ENCODE assay signal across 14 cellular contexts in the genomic region with DNA sequence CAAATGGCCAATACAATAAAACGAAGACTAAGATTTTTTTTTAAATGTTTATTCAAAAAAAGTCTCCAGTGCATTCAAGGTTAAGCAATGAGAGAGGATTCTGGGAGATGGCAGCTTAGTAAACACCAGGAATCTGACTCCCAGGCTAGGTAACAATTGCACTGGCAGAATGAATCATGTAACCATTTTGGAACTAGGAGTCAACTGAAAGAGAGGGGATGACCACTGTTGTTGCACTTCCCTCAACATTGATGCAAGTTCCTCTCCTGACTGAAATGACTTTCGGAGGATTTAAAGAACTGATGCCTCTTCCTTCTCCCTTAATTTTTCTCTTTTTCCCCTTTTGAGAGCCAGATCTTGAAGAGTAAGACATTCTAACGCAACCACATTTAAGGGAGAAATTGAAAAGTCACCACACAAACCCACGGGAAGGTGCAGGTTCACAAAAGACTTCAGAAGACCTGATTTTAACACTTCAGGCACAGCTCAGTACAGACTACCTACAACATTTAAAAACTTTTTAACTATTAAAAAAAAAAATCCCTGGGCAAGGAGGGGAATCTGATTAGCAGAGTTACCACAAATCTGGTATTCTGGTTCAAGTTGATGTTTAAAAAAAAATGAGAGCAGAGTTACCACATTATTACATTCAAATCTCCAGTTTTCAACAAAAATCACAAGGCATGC. TPM values are rescaled to one million over a fixed set of nuclear protein-coding genes. Genes with fewer than 3 reads are reported as not detected.
DNase-seq lines count a peak whose midpoint lies in the region; ATAC-seq, FAIRE-seq and TF ChIP-seq lines count a peak whose summit lies in the region.
"Had no signal": no experiment of that assay in that cellular context is flagged by ENCODE, and none has a peak within 500 bp of the region (broad histone marks: within the 10 kb centered on the region; RNA-seq: fewer than 3 reads in every experiment).

No MANE protein-coding gene starts in this region.

- no peaks in the 10 kb centered on the region for H3K27me3 ChIP-seq in HepG2 (ENCODE audit: control insufficient read depth in 1 of 2, insufficient read depth in 2 of 2, low read length in 2 of 2)
- H3K27me3 ChIP-seq: BLaER1 had no signal

- ATAC-seq in activated B cell treated with CpG ODN at 0.5 μM for 24 hours (ENCODE audit: low read depth) (no peak), HepG2 (no peak), GM19328 (IDR thresholded peaks at IDR 0.05; ENCODE audit: unreplicated experiment) (no peak)

- peaks cover 1 to 25% of the 10 kb centered on the region in 2 experiments; a peak in 3 of 5 replicates for H3K36me3 ChIP-seq in HepG2 (replicated peaks in 1 of 2; ENCODE audit: control insufficient read depth in 1 of 2, insufficient read depth in 2 of 2, low read length in 2 of 2)

- H4K20me1 ChIP-seq in HepG2 (ENCODE audit: insufficient read depth, low read length), result 0 out of 2 replicates have a peak, but pooled peaks cover 5% of the 10 kb centered on the region

- TF ChIP-seq EP300 in HepG2 (IDR thresholded peaks at IDR 0.05; ENCODE audit: low read depth in 2 of 2, low read length in 2 of 2) (no peak), HepG2 (CRISPR knock-in tag; IDR thresholded peaks at IDR 0.05; ENCODE audit: borderline replicate concordance) (no peak)

- H3K4me2 ChIP-seq in HepG2 (ENCODE audit: low read depth, low read length), result no peak overlapping the region
- H3K4me2 ChIP-seq: BLaER1 had no signal

- in situ Hi-C loops in HepG2 (cut with HindIII; ENCODE audit: extremely low pct_ligation_motif_present, low pct_unique_long_range_greater_than_20kb), result no loop called here

- no peaks in the 10 kb centered on the region for H3K9me3 Mint-ChIP-seq in activated B cell treated with CpG ODN at 0.5 μM for 24 hours

- peak overlapping the region; percentile 83 for H3K27ac Mint-ChIP-seq in activated B cell treated with CpG ODN at 0.5 μM for 24 hours

- CTCF ChIA-PET in activated B cell treated with CpG ODN at 0.5 μM for 24 hours (lab: Charles Lee), result interaction anchor here (0.6 kb wide), 1 partner anchor 33 kb away, joined by 3 read pairs; no protein-coding TSS in a partner anchor
- CTCF ChIA-PET in HepG2 (lab: Yijun Ruan, JAX; ENCODE audit: low intra/inter-chr PET ratio, low total read pairs), result no interaction called here

- H3K4me1 Mint-ChIP-seq in activated B cell treated with CpG ODN at 0.5 μM for 24 hours, result peaks cover 49% of the 10 kb centered on the region

- DNase-seq in AG10803 (ENCODE audit: low read depth) (peak; percentile 17), HT1080 (ENCODE audit: low read depth) (peak; percentile 8), activated B cell treated with CpG ODN at 0.5 μM for 24 hours (no peak), HepG2 (ENCODE audit: low spot score) (peak; percentile 7), HPDE6-E6E7 (ENCODE audit: extremely low spot score) (no peak)
- DNase-seq in effector CD8-positive, alpha-beta T cell (lab: John Stamatoyannopoulos, UW), result no peak
- no peak for DNase-seq in activated T-cell treated with anti-CD3 and anti-CD28 coated beads, Interleukin-2, amount 50 U/mL, for 1 hour
- DNase-seq: activated effector memory CD4-positive, alpha-beta T cell treated with anti-CD3 and anti-CD28 coated beads, Interleukin-2, amount 50 U/mL, for 16 hours; NCI-H2029; stimulated activated CD4-positive, alpha-beta T cell treated with anti-CD3 and anti-CD28 coated beads, Interleukin-15, amount 100 ng/mL, for 24 hours; stimulated activated naive CD4-positive, alpha-beta T cell treated with Interleukin-2 at 50 U/mL for 16 hours had no signal

- no peak for TF ChIP-seq RAD21 in HepG2 (CRISPR knock-in tag; IDR thresholded peaks at IDR 0.05)

- no peak for FAIRE-seq in HepG2 (lab: Jason Lieb, UNC)
- FAIRE-seq: RCC 7860 had no signal

- H3K79me2 ChIP-seq in HepG2 (ENCODE audit: insufficient read depth, low read length), result peaks cover 51% of the 10 kb centered on the region

- H3K27ac ChIP-seq in HepG2 (ENCODE audit: extremely low read length, insufficient read depth, low read length), result no peak overlapping the region
- H3K27ac ChIP-seq: BLaER1 had no signal

- H3K4me3 Mint-ChIP-seq in activated B cell treated with CpG ODN at 0.5 μM for 24 hours, result peak overlapping the region; percentile 48

- TF ChIP-seq CTCF in AG10803 (conservative IDR thresholded peaks at IDR 0.05; ENCODE audit: low read length) (no peak), activated B cell treated with CpG ODN at 0.5 μM for 24 hours (IDR thresholded peaks at IDR 0.05) (no peak), HepG2 (CRISPR knock-in tag; IDR thresholded peaks at IDR 0.05) (no peak)

- no peak overlapping the region for H3K4me3 ChIP-seq in AG10803 (ENCODE audit: low read length)
- H3K4me3 ChIP-seq in HepG2 (replicated peaks in 1 of 3; ENCODE audit: insufficient read depth in 1 of 3, low read depth in 2 of 3, low read length in 3 of 3), result no peak overlapping the region
- H3K4me3 ChIP-seq: BLaER1 had no signal

- POLR2A ChIA-PET in activated B cell treated with CpG ODN at 0.5 μM for 24 hours (lab: Charles Lee) (interaction anchor here (0.9 kb wide), 1 partner anchor 64 kb away, joined by 3 read pairs; no protein-coding TSS in a partner anchor), HepG2 (lab: Yijun Ruan, JAX) (no interaction called here)

- intact Hi-C loops in activated B cell treated with CpG ODN at 0.5 μM for 24 hours (cut with micrococcal nuclease) (loop anchor here (5.0 kb wide), 1 partner anchor 92 kb away; no protein-coding TSS in a partner anchor), HepG2 (cut with micrococcal nuclease; ENCODE audit: unreplicated experiment) (no loop called here)

- peaks cover 24% of the 10 kb centered on the region for H3K4me1 ChIP-seq in HepG2 (ENCODE audit: insufficient read depth, low read length)
- H3K4me1 ChIP-seq: BLaER1 had no signal

- WGBS in HepG2 (ENCODE audit: low lambda C conversion rate), result 97% methylated on average over 4 of the region's 4 CpGs

- H3K9ac ChIP-seq in HepG2 (ENCODE audit: insufficient read depth, low read depth, low read length), result no peak overlapping the region
- H3K9ac ChIP-seq: BLaER1 had no signal

- H3K36me3 Mint-ChIP-seq in activated B cell treated with CpG ODN at 0.5 μM for 24 hours (ENCODE audit: low read depth), result peaks cover 50% of the 10 kb centered on the region

- H2AFZ ChIP-seq in HepG2 (ENCODE audit: low read length), result no peak overlapping the region

- no peaks in the 10 kb centered on the region for H3K9me3 ChIP-seq in HepG2 (ENCODE audit: low read length)

- no peaks in the 10 kb centered on the region for H3K27me3 Mint-ChIP-seq in activated B cell treated with CpG ODN at 0.5 μM for 24 hours

- no peak for TF ChIP-seq POLR2A in HepG2 (IDR thresholded peaks at IDR 0.05; ENCODE audit: insufficient read depth in 1 of 2, low read depth in 2 of 2, low read length in 2 of 2)

- no TSS peak for BruUV-seq in HepG2 (replicated peaks; lab: Mats Ljungman, UMichigan)

TF ChIP-seq in HepG2, 621 proteins besides CTCF, POLR2A, EP300 and RAD21 (continues in another document):
- TF ChIP-seq TAF15 (IDR thresholded peaks at IDR 0.05; ENCODE audit: low read depth, low read length, poor library complexity, severe bottlenecking) (no peak), ZNF329 (CRISPR knock-in tag; IDR thresholded peaks at IDR 0.05; ENCODE audit: low read depth) (no peak), ZNF607 (CRISPR knock-in tag; IDR thresholded peaks at IDR 0.05; ENCODE audit: borderline replicate concordance) (no peak), NFIC (IDR thresholded peaks at IDR 0.05; ENCODE audit: low read length) (no peak), HMGA1 (CRISPR knock-in tag; conservative IDR thresholded peaks at IDR 0.05) (no peak), NFKBIZ (CRISPR knock-in tag; IDR thresholded peaks at IDR 0.05) (no peak), ZNF337 (CRISPR knock-in tag; IDR thresholded peaks at IDR 0.05; ENCODE audit: borderline replicate concordance, low read depth) (no peak), DPF2 (CRISPR knock-in tag; IDR thresholded peaks at IDR 0.05; ENCODE audit: borderline replicate concordance, low read depth) (no peak), SPEN (CRISPR knock-in tag; IDR thresholded peaks at IDR 0.05; ENCODE audit: low read depth) (no peak), FOXJ3 (CRISPR knock-in tag; IDR thresholded peaks at IDR 0.05; ENCODE audit: borderline replicate concordance) (no peak), FOSL2 (CRISPR knock-in tag; IDR thresholded peaks at IDR 0.05) (no peak)
- TF ChIP-seq, protein P1, sequence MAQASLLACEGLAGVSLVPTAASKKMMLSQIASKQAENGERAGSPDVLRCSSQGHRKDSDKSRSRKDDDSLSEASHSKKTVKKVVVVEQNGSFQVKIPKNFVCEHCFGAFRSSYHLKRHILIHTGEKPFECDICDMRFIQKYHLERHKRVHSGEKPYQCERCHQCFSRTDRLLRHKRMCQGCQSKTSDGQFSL (CRISPR knock-in tag; IDR thresholded peaks at IDR 0.05), result no peak

RNA-seq across cellular contexts. Expression of a gene that starts 56.8 kb away (rescaled TPM):
- 4.4 and 5.6 TPM in 2 replicates for total RNA-seq in HT1080 (2014; rRNA removed; shearing (Covaris generic))
- 19.3 and 23.9 TPM in 2 replicates for polyA plus RNA-seq in HT1080 (2015; cell fraction: cytosol; rRNA removed)
- 19.2 and 21.3 TPM in 2 replicates for polyA plus RNA-seq in HT1080 (2015; cell fraction: nucleus; rRNA removed)
- total RNA-seq in activated B cell treated with CpG ODN at 0.5 μM for 24 hours, result 176 and 207 TPM in 2 replicates
- total RNA-seq in HepG2 (2016; rRNA removed; fragmentation: Illumina TruSeq; extraction: Trizol), result 20.5 and 23.6 TPM in 2 replicates
- total RNA-seq in HepG2 (2016; cell fraction: cytosol; rRNA removed; fragmentation: Illumina TruSeq; extraction: Trizol; ENCODE audit: low read depth), result 36.4 and 45.6 TPM in 2 replicates
- total RNA-seq in HepG2 (2016; cell fraction: insoluble cytoplasmic fraction; rRNA removed; fragmentation: Illumina TruSeq; extraction: Trizol), result 17.9 and 25.0 TPM in 2 replicates
- total RNA-seq in HepG2 (2016; cell fraction: membrane; rRNA removed; fragmentation: Illumina TruSeq; extraction: Trizol), result 23.5 and 26.3 TPM in 2 replicates
- 28.1 and 35.4 TPM in 2 replicates for total RNA-seq in HepG2 (2016; cell fraction: nucleus; rRNA removed; fragmentation: Illumina TruSeq; extraction: Trizol)
- polyA plus RNA-seq in HepG2 (2011; rRNA removed), result 24.6 and 24.8 TPM in 2 replicates
- 14.0 and 18.1 TPM in 2 replicates for polyA plus RNA-seq in HepG2 (2011; cell fraction: cytosol; rRNA removed)
- polyA plus RNA-seq in HepG2 (2011; cell fraction: nucleus; rRNA removed), result 32.8 and 33.0 TPM in 2 replicates
- polyA plus RNA-seq in HepG2 (2012), result 20.0 and 26.1 TPM in 2 replicates
- 8.8 and 9.5 TPM in 2 replicates for polyA plus RNA-seq in HepG2 (2016; cell fraction: cytosol; fragmentation: Illumina TruSeq; extraction: Trizol; ENCODE audit: low read depth)
- 27.6 and 28.5 TPM in 2 replicates for polyA plus RNA-seq in HepG2 (2016; cell fraction: insoluble cytoplasmic fraction; fragmentation: Illumina TruSeq; extraction: Trizol; ENCODE audit: low read depth)
- polyA plus RNA-seq in HepG2 (2016; cell fraction: membrane; fragmentation: Illumina TruSeq; extraction: Trizol; ENCODE audit: low read depth), result 18.7 and 19.6 TPM in 2 replicates
- 50.7 and 53.8 TPM in 2 replicates for polyA plus RNA-seq in HepG2 (2016; cell fraction: nucleus; fragmentation: Illumina TruSeq; extraction: Trizol; ENCODE audit: insufficient read depth, low read depth)
- polyA minus RNA-seq in HepG2 (2011; rRNA and poly(A)+ RNA removed; ENCODE audit: low replicate concordance), result 9.0 and 22.4 TPM in 2 replicates
- 21.3 and 25.2 TPM in 2 replicates for polyA minus RNA-seq in HepG2 (2011; cell fraction: cytosol; rRNA and poly(A)+ RNA removed)
- 51.1 and 62.9 TPM in 2 replicates for polyA minus RNA-seq in HepG2 (2011; cell fraction: nucleus; rRNA and poly(A)+ RNA removed)

Comparison
In these comparisons a context has a peak if more than half of its experiments do, and no peak if none do; other contexts are left out.
1. DNase-seq: peak in AG10803 (single experiment), HT1080 (single experiment) and HepG2 (single experiment); none in activated B cell treated with CpG ODN at 0.5 μM for 24 hours (single experiment), effector CD8-positive, alpha-beta T cell (single experiment), activated T-cell treated with anti-CD3 and anti-CD28 coated beads, Interleukin-2, amount 50 U/mL, for 1 hour (single experiment) and HPDE6-E6E7 (single experiment).